Comparison of ENCODE assay signal across 13 cellular contexts in the genomic region with DNA sequence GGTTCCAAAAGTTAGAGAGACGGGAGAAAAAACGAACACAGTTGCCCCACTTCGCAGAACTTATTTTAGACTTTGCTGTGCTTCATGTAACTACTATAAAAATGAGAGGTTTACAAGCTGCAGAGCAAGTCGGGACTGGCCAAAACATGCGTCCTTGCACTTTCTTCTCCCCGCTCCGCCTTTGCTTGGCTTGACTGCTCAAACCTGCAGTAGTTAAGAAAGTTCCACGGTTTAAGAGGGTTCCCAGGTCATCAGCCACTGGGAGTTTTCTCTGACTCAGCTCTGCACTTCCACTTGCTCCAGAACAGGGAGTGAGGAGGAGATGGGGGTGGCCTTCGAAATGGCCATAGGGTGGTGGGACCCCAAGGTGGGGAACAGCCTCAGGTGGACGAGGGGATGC. TPM values are rescaled to one million over a fixed set of nuclear protein-coding genes. Genes with fewer than 3 reads are reported as not detected.
"Had no signal": no experiment of that assay in that cellular context is flagged by ENCODE, and none has a peak within 500 bp of the region (broad histone marks: within the 10 kb centered on the region; RNA-seq: fewer than 3 reads in every experiment).

No MANE protein-coding gene starts in this region.

- H3K4me1 ChIP-seq: ascending aorta had no signal

- H3K4me3 ChIP-seq: ascending aorta, cardiac muscle cell, ovary had no signal

- H3K27ac ChIP-seq: ascending aorta, cardiac muscle cell, ovary, VCaP had no signal

- DNase-seq: activated CD4-positive, alpha-beta memory T cell treated with anti-CD3 and anti-CD28 coated beads, Interleukin-2, amount 10 ng/mL, durations not matched to agents 7 days and 5 days; activated CD4-positive, alpha-beta T cell treated with anti-CD3 and anti-CD28 coated beads for 36 hours; activated gamma-delta T cell treated with Interleukin-2 at 50 U/mL for 16 hours; activated naive CD8-positive, alpha-beta T cell treated with anti-CD3 and anti-CD28 coated beads, Interleukin-2, amount 10 ng/mL, durations not matched to agents 7 days and 5 days; activated T-cell treated with anti-CD3 and anti-CD28 coated beads, Interleukin-2, amount 50 U/mL, for 72 hours; effector memory CD4-positive, alpha-beta T cell; ovary; stimulated activated CD4-positive, alpha-beta T cell treated with anti-CD3 and anti-CD28 coated beads, Interleukin-4, amount 100 ng/mL, for 4 hours; T-helper 1 cell had no signal

- H3K36me3 ChIP-seq: ascending aorta, cardiac muscle cell, ovary had no signal

- ATAC-seq: activated CD4-positive, alpha-beta T cell treated with anti-CD3 and anti-CD28 coated beads for 36 hours; activated T-cell treated with anti-CD3 and anti-CD28 coated beads, Interleukin-2, amount 50 U/mL, for 72 hours; left lobe of liver had no signal

- H3K9me3 ChIP-seq: ascending aorta, ovary had no signal

- H3K27me3 ChIP-seq: ascending aorta, cardiac muscle cell, ovary had no signal

RNA-seq across cellular contexts. Expression of a gene that starts 36.2 kb away (rescaled TPM):
- total RNA-seq: cardiac muscle cell had no signal
- polyA plus RNA-seq: cardiac muscle cell had no signal
